Comparison of ENCODE assay signal across 8 cellular contexts in the genomic region with DNA sequence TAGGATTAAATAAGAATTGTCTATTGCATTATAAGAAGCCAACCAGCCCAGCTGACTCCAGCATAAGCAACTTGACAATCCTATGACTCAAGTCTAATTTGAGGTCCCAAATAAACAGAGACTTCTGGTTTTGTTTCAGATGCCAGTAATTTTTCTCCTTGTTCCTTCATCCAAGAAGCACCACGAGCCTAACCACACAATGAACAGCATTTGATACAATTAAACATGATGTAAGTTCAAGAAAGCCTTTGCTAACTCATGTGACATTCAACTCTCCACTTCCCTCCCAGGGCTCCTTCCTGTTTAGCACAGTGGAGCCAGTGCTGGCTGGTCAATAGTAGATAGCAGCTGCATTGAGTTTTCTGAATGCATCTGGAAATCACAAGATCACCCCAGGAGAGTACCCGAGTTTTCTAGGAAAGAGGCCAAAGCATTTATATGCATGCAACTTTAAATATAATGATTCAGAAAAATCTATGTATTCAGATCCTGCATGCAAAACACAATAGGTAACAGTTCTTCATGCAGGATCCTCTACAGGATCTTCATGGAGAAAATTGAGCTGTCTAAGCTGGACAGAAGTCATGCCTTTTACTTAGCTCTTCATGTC.
DNase-seq lines count a peak whose midpoint lies in the region; ATAC-seq and FAIRE-seq lines count a peak whose summit lies in the region.

No MANE protein-coding gene starts in this region.

- peak overlapping the region; percentile 45 for H3K9ac ChIP-seq in GM23248

- H3K4me1 ChIP-seq in GM23248 (ENCODE audit: insufficient read depth): peaks cover 19% of the 10 kb centered on the region
- peaks cover 19% of the 10 kb centered on the region for H3K4me1 ChIP-seq in SJSA1 (replicated peaks)
- H3K4me1 ChIP-seq in small intestine (ENCODE audit: control insufficient read depth in 2 of 2, insufficient read depth in 1 of 2, low read depth in 1 of 2, low read length in 1 of 2): no peaks in the 10 kb centered on the region

- H3K9me3 ChIP-seq in GM23248 (ENCODE audit: low read depth) (no peaks in the 10 kb centered on the region), SJSA1 (replicated peaks) (no peaks in the 10 kb centered on the region), small intestine (ENCODE audit: control insufficient read depth, low read depth) (no peaks in the 10 kb centered on the region)

- H3F3A ChIP-seq in GM23248 (ENCODE audit: insufficient read depth): peaks cover 16% of the 10 kb centered on the region

- H3K9me2 ChIP-seq in GM23248 (ENCODE audit: insufficient read depth): no peaks in the 10 kb centered on the region

- H3K27me3 Mint-ChIP-seq in activated T-helper 2 cell treated with anti-CD3 and anti-CD28 coated beads, Interferon-gamma antibody, Interleukin-2, Interleukin-4, amounts not matched to agents 10 μg/mL and 5 μg/mL and 100 μg/mL, durations not matched to agents 14 hours and 24 hours and 36 hours (ENCODE audit: low read depth): no peaks in the 10 kb centered on the region

- no peak overlapping the region for H3K27ac Mint-ChIP-seq in activated T-helper 2 cell treated with anti-CD3 and anti-CD28 coated beads, Interferon-gamma antibody, Interleukin-2, Interleukin-4, amounts not matched to agents 10 μg/mL and 5 μg/mL and 100 μg/mL, durations not matched to agents 14 hours and 24 hours and 36 hours

- H4K20me1 ChIP-seq in GM23248 (ENCODE audit: insufficient read depth): no peaks in the 10 kb centered on the region

- no peaks in the 10 kb centered on the region for H3K9me3 Mint-ChIP-seq in activated T-helper 2 cell treated with anti-CD3 and anti-CD28 coated beads, Interferon-gamma antibody, Interleukin-2, Interleukin-4, amounts not matched to agents 10 μg/mL and 5 μg/mL and 100 μg/mL, durations not matched to agents 14 hours and 24 hours and 36 hours

- H3K4me3 ChIP-seq in GM23248: 0 out of 2 replicates have a peak overlapping the region, but pooled peaks have one; percentile 8
- H3K4me3 ChIP-seq in SJSA1: no peak overlapping the region
- H3K4me3 ChIP-seq in small intestine (ENCODE audit: low read depth in 1 of 2, low read length in 2 of 2): no peak overlapping the region

- 1 to 3% methylated on average over 2 of the region's 2 CpGs for WGBS in GM23248 (ENCODE audit: low coverage in 1 of 2, low lambda C conversion rate in 2 of 2, missing lambda C conversion rate in 2 of 2), 2 experiments
- WGBS in small intestine, 3 donors: 28 to 61% (median 45%) methylated on average over 2 of the region's 2 CpGs

- H3K4me3 Mint-ChIP-seq in activated T-helper 2 cell treated with anti-CD3 and anti-CD28 coated beads, Interferon-gamma antibody, Interleukin-2, Interleukin-4, amounts not matched to agents 10 μg/mL and 5 μg/mL and 100 μg/mL, durations not matched to agents 14 hours and 24 hours and 36 hours (ENCODE audit: low read depth): no peak overlapping the region

- in situ Hi-C loops in GM23248 (cut with MboI): no loop called here

- no peaks in the 10 kb centered on the region for H3K79me2 ChIP-seq in GM23248 (ENCODE audit: insufficient read depth)

- no peaks in the 10 kb centered on the region for H3K27me3 ChIP-seq in GM23248 (replicated peaks; ENCODE audit: insufficient read depth)
- no peaks in the 10 kb centered on the region for H3K27me3 ChIP-seq in SJSA1 (replicated peaks)
- no peaks in the 10 kb centered on the region for H3K27me3 ChIP-seq in small intestine (ENCODE audit: control insufficient read depth in 2 of 2, insufficient read depth in 2 of 2, low read length in 2 of 2)

- peak; percentile 3 for FAIRE-seq in frontal cortex (lab: Jason Lieb, UNC)
- no peak for FAIRE-seq in small intestine (lab: Jason Lieb, UNC)

- DNase-seq in GM23248 (peak; percentile 92), SJSA1 (ENCODE audit: low read depth in 1 of 2, low spot score in 2 of 2) (peak; percentile 61 to 84), frontal cortex (ENCODE audit: low spot score in 2 of 2) (no peak), small intestine (peak; percentile 9), activated T-cell treated with anti-CD3 and anti-CD28 coated beads for 4 hours (no peak), DMS79 treated with DMSO at 0.1 percent for 48 hours (lab: John Stamatoyannopoulos, UW) (no peak)
- no peak for DNase-seq in activated T-helper 2 cell treated with anti-CD3 and anti-CD28 coated beads, Interferon-gamma antibody, Interleukin-2, Interleukin-4, amounts not matched to agents 10 μg/mL and 5 μg/mL and 100 μg/mL, durations not matched to agents 14 hours and 24 hours and 36 hours (ENCODE audit: low spot score)

- H3K36me3 Mint-ChIP-seq in activated T-helper 2 cell treated with anti-CD3 and anti-CD28 coated beads, Interferon-gamma antibody, Interleukin-2, Interleukin-4, amounts not matched to agents 10 μg/mL and 5 μg/mL and 100 μg/mL, durations not matched to agents 14 hours and 24 hours and 36 hours (ENCODE audit: low read depth): no peaks in the 10 kb centered on the region

- intact Hi-C loops in activated T-helper 2 cell treated with anti-CD3 and anti-CD28 coated beads, Interferon-gamma antibody, Interleukin-2, Interleukin-4, amounts not matched to agents 10 μg/mL and 5 μg/mL and 100 μg/mL, durations not matched to agents 14 hours and 24 hours and 36 hours (cut with micrococcal nuclease): no loop called here

- 0 out of 2 replicates have a peak overlapping the region, but pooled peaks have one; percentile 16 for H2AFZ ChIP-seq in GM23248

- H3K36me3 ChIP-seq in GM23248 (ENCODE audit: low read depth): no peaks in the 10 kb centered on the region
- no peaks in the 10 kb centered on the region for H3K36me3 ChIP-seq in SJSA1
- H3K36me3 ChIP-seq in small intestine (ENCODE audit: control insufficient read depth in 2 of 2, insufficient read depth in 2 of 2, low read length in 2 of 2): no peaks in the 10 kb centered on the region

- H3K4me2 ChIP-seq in GM23248 (ENCODE audit: unreplicated experiment): peak overlapping the region; percentile 56

- ATAC-seq in GM21390 (IDR thresholded peaks at IDR 0.05; ENCODE audit: unreplicated experiment): no peak

- H3K27ac ChIP-seq in GM23248 (peak overlapping the region; percentile 76), SJSA1 (peak overlapping the region; percentile 76), small intestine (ENCODE audit: low read depth in 1 of 2, low read length in 1 of 2) (no peak overlapping the region)

- H3K4me1 Mint-ChIP-seq in activated T-helper 2 cell treated with anti-CD3 and anti-CD28 coated beads, Interferon-gamma antibody, Interleukin-2, Interleukin-4, amounts not matched to agents 10 μg/mL and 5 μg/mL and 100 μg/mL, durations not matched to agents 14 hours and 24 hours and 36 hours (ENCODE audit: low read depth): no peaks in the 10 kb centered on the region

Comparison
In these comparisons a context has a peak if more than half of its experiments do, and no peak if none do; other contexts are left out.
1. DNase-seq: peak in GM23248 (single experiment), SJSA1 (2 of 2) and small intestine (single experiment); none in frontal cortex (0 of 2), activated T-helper 2 cell treated with anti-CD3 and anti-CD28 coated beads, Interferon-gamma antibody, Interleukin-2, Interleukin-4, amounts not matched to agents 10 μg/mL and 5 μg/mL and 100 μg/mL, durations not matched to agents 14 hours and 24 hours and 36 hours (single experiment), activated T-cell treated with anti-CD3 and anti-CD28 coated beads for 4 hours (single experiment) and DMS79 treated with DMSO at 0.1 percent for 48 hours (single experiment).
2. H3K27ac ChIP-seq: peak in GM23248 (single experiment) and SJSA1 (single experiment); none in small intestine (0 of 2).